Comparison of ENCODE assay signal across 20 cellular contexts in genomic region chr20:5766085-5766764, GRCh38. TPM values are rescaled to one million over a fixed set of nuclear protein-coding genes. Genes with fewer than 3 reads are reported as not detected.
DNase-seq lines count a peak whose midpoint lies in the region; ATAC-seq, FAIRE-seq and TF ChIP-seq lines count a peak whose summit lies in the region.
"Had no signal": no experiment of that assay in that cellular context is flagged by ENCODE, and none has a peak within 500 bp of the region (broad histone marks: within the 10 kb centered on the region; RNA-seq: fewer than 3 reads in every experiment).

No MANE protein-coding gene starts in this region.

- TF ChIP-seq CTCF in A549 (IDR thresholded peaks at IDR 0.05), result no peak

- H3K4me1 ChIP-seq in A549, result peaks cover 18% of the 10 kb centered on the region
- H3K4me1 ChIP-seq: ascending aorta, HAP-1 had no signal

- ATAC-seq in A549 (peak in 1 of 2 experiments; percentile 32; a peak in 3 of 6 replicates), HG03469 (IDR thresholded peaks at IDR 0.05; ENCODE audit: unreplicated experiment) (no peak), GM18858 (IDR thresholded peaks at IDR 0.05; ENCODE audit: unreplicated experiment) (no peak)
- ATAC-seq: natural killer cell had no signal

- H3K4me3 ChIP-seq in A549, result no peak overlapping the region
- H3K4me3 ChIP-seq: ascending aorta, HAP-1 had no signal

- CTCF ChIA-PET in A549 (lab: Yijun Ruan, JAX), result interaction anchor here (1.6 to 1.8 kb wide), 3 partner anchors 13 to 41 kb away, joined by 3 to 5 read pairs (median 4); no protein-coding TSS in a partner anchor

- 81% methylated on average over 7 of the region's 7 CpGs for WGBS in A549 (ENCODE audit: missing lambda C conversion rate)

- no peak overlapping the region for H3K4me2 ChIP-seq in A549

- peak overlapping the region; percentile 4 to 41; a peak in 2 of 6 replicates for H3K27ac ChIP-seq in A549
- H3K27ac ChIP-seq: ascending aorta had no signal

- FAIRE-seq in A549 (lab: Jason Lieb, UNC), result no peak
- FAIRE-seq: GM12891, kidney had no signal

- no peaks in the 10 kb centered on the region for H3K9me3 ChIP-seq in A549
- H3K9me3 ChIP-seq: ascending aorta, HAP-1 had no signal

- TF ChIP-seq EP300 in A549 (IDR thresholded peaks at IDR 0.05), result no peak

- no peak for TF ChIP-seq POLR2A in A549 (IDR thresholded peaks at IDR 0.05; ENCODE audit: low read length)

- no peak for TF ChIP-seq RAD21 in A549 (conservative IDR thresholded peaks at IDR 0.05 in 1 of 2, IDR thresholded peaks at IDR 0.05 in 1 of 2)

- DNase-seq in A549 (ENCODE audit: low read depth in 1 of 2, low spot score in 1 of 2) (no peak), NCI-H2196 (lab: John Stamatoyannopoulos, UW; ENCODE audit: unreplicated experiment) (peak; percentile 73), head of caudate nucleus (peak in 29 of 42 donors; percentile 6 to 72 (median 40)), middle frontal gyrus (ENCODE audit: extremely low spot score, low spot score) (peak; percentile 36), activated gamma-delta T cell treated with Interleukin-2 at 50 U/mL for 16 hours (no peak)
- no peak for DNase-seq in activated CD4-positive, CD25-positive, alpha-beta regulatory T cell (lab: John Stamatoyannopoulos, UW)
- DNase-seq: activated naive CD4-positive, alpha-beta T cell; CD4-positive, alpha-beta T cell; endodermal cell; kidney; mesendoderm; MM.1S; natural killer cell; NCI-H1436 treated with DMSO at 0.1 percent for 48 hours; NCI-H2227 treated with DMSO at 0.1 percent for 48 hours had no signal

- POLR2A ChIA-PET in A549 (lab: Yijun Ruan, JAX), result no interaction called here

- intact Hi-C loops in head of caudate nucleus (cut with DNase I), result no loop called here

TF ChIP-seq in A549, 52 proteins besides CTCF, POLR2A, EP300 and RAD21:
- TF ChIP-seq GATA3 (IDR thresholded peaks at IDR 0.05; ENCODE audit: borderline replicate concordance) (no peak), FOSL2 (IDR thresholded peaks at IDR 0.05) (no peak), FOSL2 (CRISPR knock-in tag; IDR thresholded peaks at IDR 0.05) (no peak), PHF8 (IDR thresholded peaks at IDR 0.05; ENCODE audit: borderline replicate concordance, low read depth) (no peak), TP53 (CRISPR knock-in tag; IDR thresholded peaks at IDR 0.05) (no peak), FOXS1 (CRISPR knock-in tag; IDR thresholded peaks at IDR 0.05) (no peak)

RNA-seq across cellular contexts. Expression of gene SHLD1, which starts 16.0 kb away (rescaled TPM):
- polyA plus RNA-seq in A549 (2011; rRNA removed), result 17.4 and 18.4 TPM in 2 replicates
- polyA plus RNA-seq in A549 (2012; cell fraction: cytosol; rRNA removed), result 5.6 TPM in 2 replicates
- 2.2 and 3.3 TPM in 2 replicates for polyA plus RNA-seq in A549 (2012; cell fraction: nucleus; rRNA removed)
- 6.1 to 7.3 TPM (median 6.5 TPM) in 3 replicates for polyA plus RNA-seq in A549 (2017; fragmentation: RNase III; extraction: RNeasy Plus Mini Kit Qiagen cat#74134 plus additional on column Dnase treatment)
- 7.9 and 8.9 TPM in 2 replicates for polyA minus RNA-seq in A549 (2011; rRNA and poly(A)+ RNA removed)

Comparison
In these comparisons a context has a peak if more than half of its experiments do, and no peak if none do; other contexts are left out.
1. DNase-seq: peak in NCI-H2196 (single experiment), head of caudate nucleus (29 of 42) and middle frontal gyrus (single experiment); none in A549 (0 of 2), activated gamma-delta T cell treated with Interleukin-2 at 50 U/mL for 16 hours (single experiment) and activated CD4-positive, CD25-positive, alpha-beta regulatory T cell (0 of 4).